20 cellular contexts compared by ENCODE assay signal in genomic region chr3:14479591-14479990, GRCh38.
DNase-seq lines count a peak whose midpoint lies in the region; ATAC-seq, FAIRE-seq and TF ChIP-seq lines count a peak whose summit lies in the region.
"Had no signal": no experiment of that assay in that cellular context is flagged by ENCODE, and none has a peak within 500 bp of the region (broad histone marks: within the 10 kb centered on the region; RNA-seq: fewer than 3 reads in every experiment).

No MANE protein-coding gene starts in this region.

- H4K20me1 ChIP-seq in endothelial cell of umbilical vein (replicated peaks; ENCODE audit: control insufficient read depth, extremely low read depth, insufficient read depth, low read length), result no peaks in the 10 kb centered on the region

- H3K27me3 ChIP-seq in endothelial cell of umbilical vein (ENCODE audit: control insufficient read depth in 2 of 2, insufficient read depth in 2 of 2, low read length in 2 of 2) (no peaks in the 10 kb centered on the region), spleen (replicated peaks in 1 of 7) (no peaks in the 10 kb centered on the region)
- H3K27me3 ChIP-seq: MG63 had no signal

- H3K4me1 ChIP-seq in endothelial cell of umbilical vein (ENCODE audit: control insufficient read depth, extremely low read depth, insufficient read depth, low read length) (peaks cover 24% of the 10 kb centered on the region), spleen (peaks cover 0 to 61% (median 21%) of the 10 kb centered on the region in 6 donors)

- dilution Hi-C loops in endothelial cell of umbilical vein (cut with MboI; ENCODE audit: extremely low pct_ligation_motif_present, low sequenced_read_pairs), result no loop called here

- H3K9me3 ChIP-seq in endothelial cell of umbilical vein (replicated peaks; ENCODE audit: control insufficient read depth, insufficient read depth, low read length) (no peaks in the 10 kb centered on the region), spleen (no peaks in the 10 kb centered on the region)
- H3K9me3 ChIP-seq: MG63 had no signal

- H3K27ac Mint-ChIP-seq in activated T-helper 17 cell treated with anti-CD3 and anti-CD28 coated beads, Interleukin-2, amount 50 U/mL, for 72 hours, result peak overlapping the region; percentile 73

- peak; percentile 35 for DNase-seq in Right ventricle myocardium superior
- no peak for DNase-seq in cardiac septum (ENCODE audit: low spot score)
- no peak for DNase-seq in endothelial cell of umbilical vein (ENCODE audit: low read depth, low spot score)
- DNase-seq in spleen, result peak; percentile 42
- DNase-seq in NK-92 treated with Interleukin-12 subunit alpha and Interleukin-12 subunit beta, amount 100 ng/mL, for 24 hours (lab: John Stamatoyannopoulos, UW), result no peak
- no peak for DNase-seq in activated gamma-delta T cell treated with Interleukin-2 at 50 U/mL for 16 hours
- no peak for DNase-seq in NCI-H345 treated with DMSO at 0.1 percent for 48 hours (lab: John Stamatoyannopoulos, UW; ENCODE audit: unreplicated experiment)
- DNase-seq: DMS79, MG63, NCI-H1417, NCI-H187 treated with DMSO at 0.1 percent for 48 hours, NCI-H2107, NCI-H510A, NCI-H748 treated with DMSO at 0.1 percent for 48 hours had no signal

- no peak for ATAC-seq in Right ventricle myocardium superior (ENCODE audit: poor library complexity)
- no peak for ATAC-seq in activated T-helper 17 cell treated with anti-CD3 and anti-CD28 coated beads, Interleukin-2, amount 50 U/mL, for 72 hours (replicated peaks)
- ATAC-seq: K562, SK-N-SH treated with all-trans-retinoic acid at 6 μM for 48 hours had no signal

- no peak overlapping the region for H3K4me2 ChIP-seq in endothelial cell of umbilical vein (ENCODE audit: insufficient read depth, low read length)

- no peaks in the 10 kb centered on the region for H3K9me1 ChIP-seq in endothelial cell of umbilical vein (replicated peaks; ENCODE audit: control insufficient read depth, extremely low read depth, insufficient read depth, low read length)

- H3K27ac ChIP-seq in endothelial cell of umbilical vein (ENCODE audit: insufficient read depth, low read depth, low read length) (peak overlapping the region; percentile 72), spleen (no peak overlapping the region)
- H3K27ac ChIP-seq: 22Rv1, C4-2B had no signal

- no peak for TF ChIP-seq CTCF in endothelial cell of umbilical vein (IDR thresholded peaks at IDR 0.05; ENCODE audit: extremely low read depth in 1 of 2, insufficient read depth in 1 of 2, low read depth in 1 of 2, low read length in 2 of 2)
- no peak for TF ChIP-seq CTCF in spleen (IDR thresholded peaks at IDR 0.05 in 8 of 11, conservative IDR thresholded peaks at IDR 0.05 in 3 of 11)

- CTCF ChIA-PET in endothelial cell of umbilical vein (lab: Charles Lee), result interaction anchor here (0.9 kb wide), 1 partner anchor 276 kb away, joined by 3 read pairs; no protein-coding TSS in a partner anchor

- H3K9me3 Mint-ChIP-seq in activated T-helper 17 cell treated with anti-CD3 and anti-CD28 coated beads, Interleukin-2, amount 50 U/mL, for 72 hours, result no peaks in the 10 kb centered on the region

- no peak overlapping the region for H3K4me3 Mint-ChIP-seq in activated T-helper 17 cell treated with anti-CD3 and anti-CD28 coated beads, Interleukin-2, amount 50 U/mL, for 72 hours

- H3K4me3 ChIP-seq in endothelial cell of umbilical vein (replicated peaks in 1 of 3; ENCODE audit: insufficient read depth in 1 of 3, low read depth in 1 of 3, low read length in 3 of 3), result no peak overlapping the region
- H3K4me3 ChIP-seq in spleen, result no peak overlapping the region
- H3K4me3 ChIP-seq: K562, MG63 had no signal

- 88 to 97% (median 92%) methylated on average over 6 of the region's 6 CpGs for WGBS in spleen, 5 donors

- no TSS peak for BruUV-seq in endothelial cell of umbilical vein (replicated peaks; lab: Mats Ljungman, UMichigan)

- H3K4me1 Mint-ChIP-seq in activated T-helper 17 cell treated with anti-CD3 and anti-CD28 coated beads, Interleukin-2, amount 50 U/mL, for 72 hours, result peaks cover 3% of the 10 kb centered on the region

- no peak for TF ChIP-seq POLR2A in endothelial cell of umbilical vein (IDR thresholded peaks at IDR 0.05; ENCODE audit: low read depth, low read length)
- no peak for TF ChIP-seq POLR2A in spleen (IDR thresholded peaks at IDR 0.05)

- H3K9ac ChIP-seq in endothelial cell of umbilical vein (replicated peaks; ENCODE audit: extremely low read depth, insufficient read depth, low read length), result peak overlapping the region; percentile 31

- no peak overlapping the region for H2AFZ ChIP-seq in endothelial cell of umbilical vein (ENCODE audit: low read depth, low read length)

- peaks cover 0 to 2% of the 10 kb centered on the region in 2 experiments for H3K36me3 ChIP-seq in endothelial cell of umbilical vein (ENCODE audit: control insufficient read depth in 2 of 2, extremely low read depth in 1 of 2, insufficient read depth in 2 of 2, low read length in 2 of 2)
- H3K36me3 ChIP-seq in spleen, result peaks cover 3 to 100% (median 94%) of the 10 kb centered on the region in 6 donors
- H3K36me3 ChIP-seq: MG63 had no signal

- intact Hi-C loops in Right ventricle myocardium superior (cut with DNase I), result no loop called here
- intact Hi-C loops in cardiac septum (cut with DNase I), result no loop called here
- intact Hi-C loops in endothelial cell of umbilical vein (cut with micrococcal nuclease), result no loop called here
- intact Hi-C loops in spleen (cut with DNase I; ENCODE audit: low total_unique reads), result no loop called here

- no peaks in the 10 kb centered on the region for H3K27me3 Mint-ChIP-seq in activated T-helper 17 cell treated with anti-CD3 and anti-CD28 coated beads, Interleukin-2, amount 50 U/mL, for 72 hours

- H3K36me3 Mint-ChIP-seq in activated T-helper 17 cell treated with anti-CD3 and anti-CD28 coated beads, Interleukin-2, amount 50 U/mL, for 72 hours (ENCODE audit: low read depth), result peaks cover 100% of the 10 kb centered on the region

- POLR2A ChIA-PET in endothelial cell of umbilical vein (lab: Charles Lee), result no interaction called here

- no peaks in the 10 kb centered on the region for H3K79me2 ChIP-seq in endothelial cell of umbilical vein (ENCODE audit: control insufficient read depth, insufficient read depth, low read length)

- FAIRE-seq in endothelial cell of umbilical vein (lab: Jason Lieb, UNC), result no peak
- FAIRE-seq: H1, K562 had no signal

TF ChIP-seq in endothelial cell of umbilical vein, 7 proteins besides CTCF, POLR2A, EP300 and RAD21:
- TF ChIP-seq MYC (IDR thresholded peaks at IDR 0.05; ENCODE audit: low read depth, low read length) (no peak), MAX (IDR thresholded peaks at IDR 0.05; ENCODE audit: insufficient read depth, insufficient read length) (no peak), EZH2 (IDR thresholded peaks at IDR 0.05; ENCODE audit: borderline replicate concordance, low read depth, low read length, severe bottlenecking) (no peak), JUN (IDR thresholded peaks at IDR 0.05; ENCODE audit: borderline replicate concordance, insufficient read depth, insufficient read length, low read depth) (no peak), GATA2 (IDR thresholded peaks at IDR 0.05; ENCODE audit: insufficient read depth, insufficient read length, low read depth, low read length) (no peak), POLR2AphosphoS5 (IDR thresholded peaks at IDR 0.05; ENCODE audit: insufficient read depth, low read depth, low read length) (no peak), FOS (IDR thresholded peaks at IDR 0.05; ENCODE audit: borderline replicate concordance, insufficient read depth, low read length) (no peak)

Comparison
In these comparisons a context has a peak if more than half of its experiments do, and no peak if none do; other contexts are left out.
1. DNase-seq: peak in Right ventricle myocardium superior (single experiment) and spleen (single experiment); none in cardiac septum (single experiment), endothelial cell of umbilical vein (single experiment), NK-92 treated with Interleukin-12 subunit alpha and Interleukin-12 subunit beta, amount 100 ng/mL, for 24 hours (single experiment), activated gamma-delta T cell treated with Interleukin-2 at 50 U/mL for 16 hours (single experiment) and NCI-H345 treated with DMSO at 0.1 percent for 48 hours (single experiment).